In genomic region chr7:65980478-65981250, GRCh38 we compare ENCODE assay signal across 8 cellular contexts. TPM values are rescaled to one million over a fixed set of nuclear protein-coding genes. Genes with fewer than 3 reads are reported as not detected.
A peak's percentile ranks its signal among the peaks of the same experiment; 100 is the strongest.
DNase-seq lines count a peak whose midpoint lies in the region; ATAC-seq and TF ChIP-seq lines count a peak whose summit lies in the region.

No MANE protein-coding gene starts in this region.

- TF ChIP-seq CTCF in Calu3 (IDR thresholded peaks at IDR 0.05; ENCODE audit: unreplicated experiment) (no peak), WERI-Rb-1 (IDR thresholded peaks at IDR 0.05; ENCODE audit: low read depth, low read length) (no peak), thoracic aorta (IDR thresholded peaks at IDR 0.05) (no peak)

- no peak overlapping the region for H3K27ac ChIP-seq in HUES48 (ENCODE audit: low read depth, low read length)
- H3K27ac ChIP-seq in WERI-Rb-1: no peak overlapping the region; the same call in 1 of the 2 replicates
- peak overlapping the region; percentile 39 for H3K27ac ChIP-seq in muscle layer of duodenum (ENCODE audit: low read length)
- no peak overlapping the region for H3K27ac ChIP-seq in thoracic aorta

- H3K36me3 Mint-ChIP-seq in Calu3 (ENCODE audit: insufficient read depth, unreplicated experiment): peaks cover 27% of the 10 kb centered on the region

- peak; percentile 14 for DNase-seq in Calu3
- no peak for DNase-seq in WERI-Rb-1
- DNase-seq in thoracic aorta (ENCODE audit: low spot score): no peak
- no peak for DNase-seq in cerebellar cortex (ENCODE audit: low spot score)

- no peaks in the 10 kb centered on the region for H3K9me3 Mint-ChIP-seq in Calu3 (ENCODE audit: low read depth, unreplicated experiment)

- H3K27me3 ChIP-seq in HUES48 (ENCODE audit: control insufficient read depth, insufficient read depth, low read length) (no peaks in the 10 kb centered on the region), WERI-Rb-1 (ENCODE audit: insufficient read depth, low read depth, severe bottlenecking) (no peaks in the 10 kb centered on the region), endocrine pancreas (ENCODE audit: control insufficient read depth, insufficient read depth, low read length) (no peaks in the 10 kb centered on the region), muscle layer of duodenum (ENCODE audit: low read depth, low read length) (no peaks in the 10 kb centered on the region), thoracic aorta (replicated peaks; ENCODE audit: insufficient read depth) (no peaks in the 10 kb centered on the region)

- no peak overlapping the region for H3K9ac ChIP-seq in HUES48 (ENCODE audit: low read depth, low read length)
- H3K9ac ChIP-seq in endocrine pancreas (ENCODE audit: control insufficient read depth, insufficient read depth, low read length): peak overlapping the region; percentile 30

- CTCF ChIA-PET in Calu3 (lab: Charles Lee): no interaction called here

- H3K4me3 ChIP-seq in HUES48 (ENCODE audit: low read depth, low read length): peak overlapping the region; percentile 75
- H3K4me3 ChIP-seq in WERI-Rb-1 (ENCODE audit: low read depth, low read length): peak overlapping the region; percentile 95
- H3K4me3 ChIP-seq in endocrine pancreas (ENCODE audit: control insufficient read depth, insufficient read depth, low read length): no peak overlapping the region
- peak overlapping the region; percentile 33 to 92 for H3K4me3 ChIP-seq in muscle layer of duodenum (ENCODE audit: low read depth in 1 of 2, low read length in 2 of 2)
- peak overlapping the region; percentile 95 for H3K4me3 ChIP-seq in thoracic aorta

- no peak overlapping the region for H3K27ac Mint-ChIP-seq in Calu3 (ENCODE audit: unreplicated experiment)

- H3K27me3 Mint-ChIP-seq in Calu3 (ENCODE audit: unreplicated experiment): no peaks in the 10 kb centered on the region

- H3K4me1 ChIP-seq in HUES48 (ENCODE audit: control insufficient read depth, insufficient read depth, low read length): peaks cover 7% of the 10 kb centered on the region; the same call in 1 of the 2 replicates
- no peaks in the 10 kb centered on the region for H3K4me1 ChIP-seq in endocrine pancreas (ENCODE audit: control insufficient read depth, insufficient read depth, low read length)
- peaks cover 0 to 19% of the 10 kb centered on the region in 2 donors for H3K4me1 ChIP-seq in muscle layer of duodenum (ENCODE audit: control insufficient read depth in 1 of 2, insufficient read depth in 2 of 2, low read length in 2 of 2)
- H3K4me1 ChIP-seq in thoracic aorta (ENCODE audit: control insufficient read depth in 1 of 2, low read depth in 2 of 2): peaks cover 10 to 21% of the 10 kb centered on the region in 2 donors

- BruUV-seq in Calu3 (replicated peaks; lab: Mats Ljungman, UMichigan): TSS peak; percentile 39

- peak; percentile 73 for ATAC-seq in GM21381 (IDR thresholded peaks at IDR 0.05; ENCODE audit: unreplicated experiment)
- ATAC-seq in thoracic aorta (ENCODE audit: insufficient number of reproducible peaks, low FRiP score, low read depth): no peak

- H3K4me3 Mint-ChIP-seq in Calu3 (ENCODE audit: low read depth, unreplicated experiment): peak overlapping the region; percentile 60

- intact Hi-C loops in Calu3 (cut with micrococcal nuclease; ENCODE audit: unreplicated experiment): no loop called here

- no peaks in the 10 kb centered on the region for H3K4me1 Mint-ChIP-seq in Calu3 (ENCODE audit: low read depth, unreplicated experiment)

- H3K36me3 ChIP-seq in HUES48 (ENCODE audit: control insufficient read depth, insufficient read depth, low read length) (peaks cover 37% of the 10 kb centered on the region), WERI-Rb-1 (peaks cover 49% of the 10 kb centered on the region), endocrine pancreas (ENCODE audit: control insufficient read depth, insufficient read depth, low read length) (no peaks in the 10 kb centered on the region), muscle layer of duodenum (ENCODE audit: control insufficient read depth in 1 of 2, insufficient read depth in 2 of 2, low read length in 2 of 2) (peaks cover 14 to 25% of the 10 kb centered on the region in 2 donors), thoracic aorta (peaks cover 3% of the 10 kb centered on the region)

- H3K9me3 ChIP-seq in HUES48 (ENCODE audit: control insufficient read depth, insufficient read depth, low read length) (no peaks in the 10 kb centered on the region), WERI-Rb-1 (ENCODE audit: severe bottlenecking) (no peaks in the 10 kb centered on the region), endocrine pancreas (ENCODE audit: control insufficient read depth, low read length) (no peaks in the 10 kb centered on the region), muscle layer of duodenum (ENCODE audit: control insufficient read depth in 1 of 2, low read length in 2 of 2) (no peaks in the 10 kb centered on the region), thoracic aorta (no peaks in the 10 kb centered on the region)

RNA-seq across cellular contexts. Expression of gene GUSB, which starts 1.3 kb away (rescaled TPM):
- 36.5 and 43.8 TPM in 2 replicates for total RNA-seq in Calu3 (2022)
- total RNA-seq in thoracic aorta: 10 to 100 TPM; 18.7 to 23.4 TPM
